In the genomic region with DNA sequence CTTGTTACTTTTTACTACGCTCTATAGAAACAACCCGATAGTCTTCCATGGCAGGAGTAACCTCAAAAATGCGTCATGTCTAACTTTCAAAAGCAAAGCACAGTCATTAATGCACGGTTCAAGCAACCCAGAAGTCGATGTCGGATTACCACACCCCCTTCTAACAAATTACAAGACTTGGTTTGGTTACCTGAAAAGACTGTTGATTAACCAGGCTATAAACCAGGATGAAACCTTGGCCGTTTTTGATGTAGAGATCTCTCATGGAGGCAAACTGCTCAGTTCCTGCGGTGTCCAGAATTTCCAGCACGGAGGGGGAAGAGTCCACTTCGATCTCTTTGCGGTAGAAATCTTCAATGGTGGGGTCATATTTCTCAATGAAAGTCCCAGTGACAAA, we compare ENCODE assay signal across 8 cellular contexts. TPM values are rescaled to one million over a fixed set of nuclear protein-coding genes. Genes with fewer than 3 reads are reported as not detected.
A peak's percentile ranks its signal among the peaks of the same experiment; 100 is the strongest.
DNase-seq lines count a peak whose midpoint lies in the region; ATAC-seq and TF ChIP-seq lines count a peak whose summit lies in the region.

No MANE protein-coding gene starts in this region.

- WGBS in GM23248 (ENCODE audit: low coverage in 1 of 2, low lambda C conversion rate in 2 of 2, missing lambda C conversion rate in 2 of 2), 2 experiments = 0 to 3% methylated on average over 9 to 11 of the region's 11 CpGs

- peaks cover 14% of the 10 kb centered on the region; the same call in 1 of the 2 replicates for H3K36me3 ChIP-seq in GM23248 (ENCODE audit: low read depth)

- peaks cover 17% of the 10 kb centered on the region for H3K4me1 Mint-ChIP-seq in dendritic cell treated with granulocyte-macrophage colony-stimulating factor and Interleukin-4, amounts not matched to agents 40 ng/mL and 50 ng/mL, for 4 days (ENCODE audit: low read depth)
- peaks cover 19 to 28% (median 21%) of the 10 kb centered on the region in 3 donors for H3K4me1 Mint-ChIP-seq in naive B cell

- H3F3A ChIP-seq in GM23248 (ENCODE audit: insufficient read depth) = 0 out of 2 replicates have a peak, but pooled peaks cover 5% of the 10 kb centered on the region

- H4K20me1 ChIP-seq in GM23248 (ENCODE audit: insufficient read depth) = no peaks in the 10 kb centered on the region

- peak overlapping the region; percentile 79 for H3K4me3 Mint-ChIP-seq in dendritic cell treated with granulocyte-macrophage colony-stimulating factor and Interleukin-4, amounts not matched to agents 40 ng/mL and 50 ng/mL, for 4 days
- H3K4me3 Mint-ChIP-seq in naive B cell = peak overlapping the region; percentile 81 to 98 (median 94)

- H3K4me1 ChIP-seq in GM23248 (ENCODE audit: insufficient read depth) = peaks cover 12% of the 10 kb centered on the region; the same call in 1 of the 2 replicates

- H3K9me3 ChIP-seq in GM23248 (ENCODE audit: low read depth) = no peaks in the 10 kb centered on the region

- peak overlapping the region; percentile 96 for H3K9ac ChIP-seq in GM23248

- peaks cover 43% of the 10 kb centered on the region for H3K79me2 ChIP-seq in GM23248 (ENCODE audit: insufficient read depth)

- in situ Hi-C loops in GM23248 (cut with MboI) = no loop called here

- H3K36me3 Mint-ChIP-seq in dendritic cell treated with granulocyte-macrophage colony-stimulating factor and Interleukin-4, amounts not matched to agents 40 ng/mL and 50 ng/mL, for 4 days (ENCODE audit: low read depth) = peaks cover 21% of the 10 kb centered on the region
- peaks cover 0 to 8% of the 10 kb centered on the region in 2 donors for H3K36me3 Mint-ChIP-seq in naive B cell

- no peaks in the 10 kb centered on the region for H3K27me3 ChIP-seq in GM23248 (replicated peaks; ENCODE audit: insufficient read depth)

- H3K9me2 ChIP-seq in GM23248 (ENCODE audit: insufficient read depth) = no peaks in the 10 kb centered on the region

- TF ChIP-seq CTCF in GM10248 (IDR thresholded peaks at IDR 0.05; ENCODE audit: control extremely low read depth, extremely low read depth, low read depth, missing control alignments) = no peak

- DNase-seq in Daoy (ENCODE audit: low read depth) (peak; percentile 16), GM23248 (peak; percentile 61), RPMI7951 (ENCODE audit: low read depth) (peak; percentile 17), naive B cell (peak; percentile 54), GM10248 (ENCODE audit: extremely low spot score) (no peak), GM19240 (ENCODE audit: insufficient read length, low spot score) (no peak)

- no peaks in the 10 kb centered on the region for H3K27me3 Mint-ChIP-seq in dendritic cell treated with granulocyte-macrophage colony-stimulating factor and Interleukin-4, amounts not matched to agents 40 ng/mL and 50 ng/mL, for 4 days
- H3K27me3 Mint-ChIP-seq in naive B cell = no peaks in the 10 kb centered on the region

- CTCF ChIA-PET in GM10248 (lab: Yijun Ruan, JAX) = no interaction called here

- H3K9me3 Mint-ChIP-seq in dendritic cell treated with granulocyte-macrophage colony-stimulating factor and Interleukin-4, amounts not matched to agents 40 ng/mL and 50 ng/mL, for 4 days = no peaks in the 10 kb centered on the region
- H3K9me3 Mint-ChIP-seq in naive B cell = peaks cover 0 to 5% (median 0%) of the 10 kb centered on the region in 7 donors

- peak overlapping the region; percentile 88 for H3K4me2 ChIP-seq in GM23248 (ENCODE audit: unreplicated experiment)

- ATAC-seq in naive B cell (ENCODE audit: low read depth in 2 of 2) (peak; percentile 31 to 36), HG03442 (IDR thresholded peaks at IDR 0.05; ENCODE audit: unreplicated experiment) (no peak)

- H2AFZ ChIP-seq in GM23248 = peak overlapping the region; percentile 95

- intact Hi-C loops in dendritic cell treated with granulocyte-macrophage colony-stimulating factor and Interleukin-4, amounts not matched to agents 40 ng/mL and 50 ng/mL, for 4 days (cut with micrococcal nuclease) = loop anchor here (2.0 to 5.0 kb wide), 3 partner anchors 195 to 400 kb away; partner anchors contain the start of gene STK26

- peak overlapping the region; percentile 90 for H3K27ac ChIP-seq in GM23248

- POLR2A ChIA-PET in GM10248 (lab: Yijun Ruan, JAX) = no interaction called here

- peak overlapping the region; percentile 90 for H3K27ac Mint-ChIP-seq in dendritic cell treated with granulocyte-macrophage colony-stimulating factor and Interleukin-4, amounts not matched to agents 40 ng/mL and 50 ng/mL, for 4 days
- H3K27ac Mint-ChIP-seq in naive B cell = peak overlapping the region; percentile 91 to 98 (median 97)

- H3K4me3 ChIP-seq in GM23248 = peak overlapping the region; percentile 97

RNA-seq across cellular contexts. Expression of gene RAP2C, which starts 2.4 kb away (rescaled TPM):
- 13.3 and 15.4 TPM in 2 replicates for total RNA-seq in Daoy (2014; rRNA removed; shearing (Covaris generic))
- total RNA-seq in GM23248 (2014; rRNA removed; shearing (Covaris generic)) = 18.3 and 21.2 TPM in 2 replicates
- polyA plus RNA-seq in GM23248 (2016; fragmentation: Nextera tagmentation; extraction: Ambion mirVana) (15.2 and 15.7 TPM in 2 replicates), naive B cell (ENCODE audit: low read depth in 6 of 6) (10 to 100 TPM; 17.5 to 22.5 (median 20.9) TPM)
- 17.3 and 21.9 TPM in 2 replicates for total RNA-seq in RPMI7951 (2014; rRNA removed; shearing (Covaris generic))

Comparison
In these comparisons a context has a peak if more than half of its experiments do, and no peak if none do; other contexts are left out.
1. DNase-seq: peak in Daoy (single experiment), GM23248 (single experiment), RPMI7951 (single experiment) and naive B cell (single experiment); none in GM10248 (single experiment) and GM19240 (single experiment).